In genomic region chr12:7011398-7011797, GRCh38 we compare ENCODE assay signal across 1 cellular context. TPM values are rescaled to one million over a fixed set of nuclear protein-coding genes. Genes with fewer than 3 reads are reported as not detected.
"Had no signal": no experiment of that assay in that cellular context is flagged by ENCODE, and none has a peak within 500 bp of the region (broad histone marks: within the 10 kb centered on the region; RNA-seq: fewer than 3 reads in every experiment).

No MANE protein-coding gene starts in this region.

RNA-seq across cellular contexts. Expression of gene C1S, which starts 49.1 kb away (rescaled TPM):
- polyA plus RNA-seq: IgD-negative memory B cell had no signal
